In genomic region chr20:25318471-25319240, GRCh38 we compare ENCODE assay signal across 8 cellular contexts.
A peak's percentile ranks its signal among the peaks of the same experiment; 100 is the strongest.
DNase-seq lines count a peak whose midpoint lies in the region; ATAC-seq and TF ChIP-seq lines count a peak whose summit lies in the region.

No MANE protein-coding gene starts in this region.

- H3K4me1 ChIP-seq in CD8-positive, alpha-beta T cell (ENCODE audit: insufficient read depth, low read length), result peaks cover 3% of the 10 kb centered on the region
- H3K4me1 ChIP-seq in A673 (ENCODE audit: insufficient read depth, low read length, poor library complexity, severe bottlenecking), result no peaks in the 10 kb centered on the region

- no peaks in the 10 kb centered on the region for H3K36me3 ChIP-seq in CD8-positive, alpha-beta T cell (ENCODE audit: insufficient read depth, low read length)
- H3K36me3 ChIP-seq in A673 (ENCODE audit: insufficient read depth, low read length, poor library complexity, severe bottlenecking), result no peaks in the 10 kb centered on the region

- TF ChIP-seq CTCF in CD8-positive, alpha-beta T cell (IDR thresholded peaks at IDR 0.05), result no peak
- TF ChIP-seq CTCF in A673 (conservative IDR thresholded peaks at IDR 0.05; ENCODE audit: low read depth, low read length), result no peak

- no peaks in the 10 kb centered on the region for H3K27me3 ChIP-seq in CD8-positive, alpha-beta T cell (ENCODE audit: insufficient read depth, low read length)
- no peaks in the 10 kb centered on the region for H3K27me3 ChIP-seq in A673 (replicated peaks; ENCODE audit: insufficient read depth, low read depth, low read length, poor library complexity)

- peak; percentile 52 for ATAC-seq in CD8-positive, alpha-beta T cell
- ATAC-seq in GM19452 (IDR thresholded peaks at IDR 0.05; ENCODE audit: unreplicated experiment) (peak; percentile 94), HG03378 (IDR thresholded peaks at IDR 0.05; ENCODE audit: unreplicated experiment) (peak; percentile 94)
- ATAC-seq in activated naive CD4-positive, alpha-beta T cell treated with anti-CD3 and anti-CD28 coated beads, Interleukin-2, amount 50 U/mL, for 72 hours, result no peak

- no peak overlapping the region for H3K4me3 ChIP-seq in CD8-positive, alpha-beta T cell (ENCODE audit: low read depth, low read length)
- H3K4me3 ChIP-seq in A673 (ENCODE audit: low read depth, low read length, poor library complexity, severe bottlenecking), result no peak overlapping the region

- no peak overlapping the region for H3K27ac ChIP-seq in CD8-positive, alpha-beta T cell (ENCODE audit: low read depth, low read length)
- H3K27ac ChIP-seq in A673 (ENCODE audit: low read depth, low read length, poor library complexity, severe bottlenecking), result no peak overlapping the region

- H3K9me3 Mint-ChIP-seq in CD8-positive, alpha-beta T cell, result no peaks in the 10 kb centered on the region
- no peaks in the 10 kb centered on the region for H3K9me3 Mint-ChIP-seq in activated naive CD4-positive, alpha-beta T cell treated with anti-CD3 and anti-CD28 coated beads, Interleukin-2, amount 50 U/mL, for 72 hours

- no TSS peak for BruUV-seq in A673 (replicated peaks; lab: Mats Ljungman, UMichigan)

- CTCF ChIA-PET in CD8-positive, alpha-beta T cell (lab: Charles Lee), result no interaction called here
- CTCF ChIA-PET in A673 (lab: Charles Lee), result interaction anchor here (0.7 kb wide), 1 partner anchor 95 kb away, joined by 4 read pairs; no protein-coding TSS in a partner anchor

- intact Hi-C loops in CD8-positive, alpha-beta T cell (cut with DNase I, micrococcal nuclease), result no loop called here
- intact Hi-C loops in A673 (cut with micrococcal nuclease; ENCODE audit: unreplicated experiment), result no loop called here

- no peaks in the 10 kb centered on the region for H3K27me3 Mint-ChIP-seq in CD8-positive, alpha-beta T cell (ENCODE audit: low read depth)

- no peak overlapping the region for H3K27ac Mint-ChIP-seq in CD8-positive, alpha-beta T cell
- H3K27ac Mint-ChIP-seq in activated naive CD4-positive, alpha-beta T cell treated with anti-CD3 and anti-CD28 coated beads, Interleukin-2, amount 50 U/mL, for 72 hours, result no peak overlapping the region

- peaks cover 31% of the 10 kb centered on the region for H3K4me1 Mint-ChIP-seq in CD8-positive, alpha-beta T cell (ENCODE audit: low read depth)

- DNase-seq in CD8-positive, alpha-beta T cell, result peak in 1 of 7 experiments; percentile 37
- DNase-seq in germinal center (ENCODE audit: low spot score) (peak; percentile 67), 8988T (no peak), A673 (ENCODE audit: low spot score) (no peak)
- DNase-seq in activated naive CD4-positive, alpha-beta T cell treated with anti-CD3 and anti-CD28 coated beads, Interleukin-2, amount 50 U/mL, for 72 hours (ENCODE audit: low spot score in 2 of 2), result no peak
- no peak for DNase-seq in activated effector memory CD4-positive, alpha-beta T cell treated with anti-CD3 and anti-CD28 coated beads, Interleukin-2, amount 50 U/mL, for 16 hours

- peak overlapping the region; percentile 26 for H3K4me3 Mint-ChIP-seq in CD8-positive, alpha-beta T cell

- POLR2A ChIA-PET in CD8-positive, alpha-beta T cell (lab: Charles Lee), result interaction anchor here (0.6 kb wide), 1 partner anchor 74 kb away, joined by 3 read pairs; no protein-coding TSS in a partner anchor
- POLR2A ChIA-PET in A673 (lab: Charles Lee; ENCODE audit: low non-redundant PET), result no interaction called here

- H3K9me3 ChIP-seq in CD8-positive, alpha-beta T cell (ENCODE audit: low read length), result no peaks in the 10 kb centered on the region
- no peaks in the 10 kb centered on the region for H3K9me3 ChIP-seq in A673 (ENCODE audit: low read depth, low read length, poor library complexity, severe bottlenecking)

- H3K36me3 Mint-ChIP-seq in CD8-positive, alpha-beta T cell, result peaks cover 48% of the 10 kb centered on the region
- H3K36me3 Mint-ChIP-seq in activated naive CD4-positive, alpha-beta T cell treated with anti-CD3 and anti-CD28 coated beads, Interleukin-2, amount 50 U/mL, for 72 hours, result no peaks in the 10 kb centered on the region

Comparison
In these comparisons a context has a peak if more than half of its experiments do, and no peak if none do; other contexts are left out.
1. ATAC-seq: peak in CD8-positive, alpha-beta T cell (single experiment), GM19452 (single experiment) and HG03378 (single experiment); none in activated naive CD4-positive, alpha-beta T cell treated with anti-CD3 and anti-CD28 coated beads, Interleukin-2, amount 50 U/mL, for 72 hours (0 of 2).